In genomic region chr22:36113121-36113520, GRCh38 we compare ENCODE assay signal across 8 cellular contexts. TPM values are rescaled to one million over a fixed set of nuclear protein-coding genes. Genes with fewer than 3 reads are reported as not detected.
"Had no signal": no experiment of that assay in that cellular context is flagged by ENCODE, and none has a peak within 500 bp of the region (broad histone marks: within the 10 kb centered on the region; RNA-seq: fewer than 3 reads in every experiment).

No MANE protein-coding gene starts in this region.

- FAIRE-seq: H1, H54, HTR-8/SVneo, K562 had no signal

- DNase-seq: H9, HCEC 1CT, IMR-90 had no signal

- H3K4me3 ChIP-seq: GM23338, K562 had no signal

- H3K4me2 ChIP-seq: GM23338 had no signal

- H2AFZ ChIP-seq: GM23338 had no signal

RNA-seq across cellular contexts. Expression of gene APOL3, which starts 47.4 kb away (rescaled TPM):
- total RNA-seq: GM23338, H1, H9 had no signal
- polyA plus RNA-seq: GM23338 had no signal
